Comparison of ENCODE assay signal across 13 cellular contexts in the genomic region with DNA sequence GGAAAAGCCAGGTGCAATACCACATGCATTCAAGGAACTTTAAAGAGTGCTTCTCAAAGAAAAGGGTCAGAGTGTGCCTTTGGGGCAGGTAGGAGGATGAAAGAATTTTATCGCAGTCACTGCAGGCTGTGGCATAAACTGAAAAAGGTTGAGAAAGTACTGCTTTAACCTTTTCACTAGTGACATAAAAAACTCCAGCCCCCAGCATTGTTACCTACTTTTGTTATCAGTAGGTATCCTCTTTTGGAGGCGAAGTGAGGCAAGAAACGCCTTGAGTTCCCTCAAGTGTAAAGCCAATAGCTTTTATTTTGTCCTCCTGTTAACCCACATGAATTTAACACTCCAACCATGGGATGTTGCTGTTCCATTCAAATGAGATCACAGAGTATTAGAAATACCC.
"Had no signal": no experiment of that assay in that cellular context is flagged by ENCODE, and none has a peak within 500 bp of the region (broad histone marks: within the 10 kb centered on the region; RNA-seq: fewer than 3 reads in every experiment).

No MANE protein-coding gene starts in this region.

- H3K36me3 ChIP-seq: thoracic aorta had no signal

- H3K9me3 ChIP-seq: thoracic aorta had no signal

- FAIRE-seq: astrocyte, urothelium cell line had no signal

- H3K4me3 Mint-ChIP-seq: activated T-helper 17 cell treated with anti-CD3 and anti-CD28 coated beads, Interleukin-2, amount 50 U/mL, for 72 hours; natural killer cell; stimulated activated naive CD8-positive, alpha-beta T cell treated with anti-CD3 and anti-CD28 coated beads, Interleukin-15, Interleukin-2, amounts not matched to agents 100 ng/mL and 50 ng/mL, for 24 hours had no signal

- H3K27me3 Mint-ChIP-seq: activated T-helper 17 cell treated with anti-CD3 and anti-CD28 coated beads, Interleukin-2, amount 50 U/mL, for 72 hours; stimulated activated naive CD8-positive, alpha-beta T cell treated with anti-CD3 and anti-CD28 coated beads, Interleukin-15, Interleukin-2, amounts not matched to agents 100 ng/mL and 50 ng/mL, for 24 hours had no signal

- ATAC-seq: activated T-helper 17 cell treated with anti-CD3 and anti-CD28 coated beads, Interleukin-2, amount 50 U/mL, for 72 hours; natural killer cell had no signal

- H3K27ac Mint-ChIP-seq: activated T-helper 17 cell treated with anti-CD3 and anti-CD28 coated beads, Interleukin-2, amount 50 U/mL, for 72 hours; natural killer cell; stimulated activated naive CD8-positive, alpha-beta T cell treated with anti-CD3 and anti-CD28 coated beads, Interleukin-15, Interleukin-2, amounts not matched to agents 100 ng/mL and 50 ng/mL, for 24 hours had no signal

- H3K9me3 Mint-ChIP-seq: activated T-helper 17 cell treated with anti-CD3 and anti-CD28 coated beads, Interleukin-2, amount 50 U/mL, for 72 hours; natural killer cell; stimulated activated naive CD8-positive, alpha-beta T cell treated with anti-CD3 and anti-CD28 coated beads, Interleukin-15, Interleukin-2, amounts not matched to agents 100 ng/mL and 50 ng/mL, for 24 hours had no signal

- DNase-seq: activated naive CD4-positive, alpha-beta T cell treated with Interleukin-2 at 50 U/mL for 16 hours; foreskin melanocyte; kidney glomerular epithelial cell; mesendoderm; natural killer cell; stimulated activated CD4-positive, alpha-beta T cell treated with anti-CD3 and anti-CD28 coated beads, Interleukin-2, amount 100 ng/mL, for 48 hours; T-helper 9 cell had no signal

- H3K36me3 Mint-ChIP-seq: natural killer cell had no signal

- H3K27ac ChIP-seq: epithelial cell of prostate, thoracic aorta had no signal

- H3K4me3 ChIP-seq: thoracic aorta had no signal
